Comparison of ENCODE assay signal across 10 cellular contexts in the genomic region with DNA sequence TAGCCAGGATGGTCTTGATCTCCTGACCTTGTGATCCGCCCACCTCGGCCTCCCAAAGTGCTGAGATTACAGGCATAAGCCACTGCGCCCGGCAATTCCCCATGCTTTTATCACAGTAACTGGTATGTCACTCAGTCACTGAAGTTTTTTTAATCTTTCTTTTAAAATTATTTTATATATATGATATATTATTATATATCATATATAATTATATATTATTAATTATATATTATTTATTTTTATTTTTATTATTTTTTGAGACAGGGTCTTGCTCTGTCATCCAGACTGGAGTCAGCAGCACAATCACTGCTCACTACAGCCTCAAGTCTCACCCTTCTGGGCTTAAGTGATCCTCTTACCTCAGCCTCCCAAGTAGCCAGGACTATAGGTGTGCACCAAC.
"Had no signal": no experiment of that assay in that cellular context is flagged by ENCODE, and none has a peak within 500 bp of the region (broad histone marks: within the 10 kb centered on the region; RNA-seq: fewer than 3 reads in every experiment).

No MANE protein-coding gene starts in this region.

- H3K9me3 ChIP-seq: HAP-1 had no signal

- H3K4me3 ChIP-seq: GM23248, HAP-1, K562 had no signal

- H3K36me3 ChIP-seq: HAP-1 had no signal

- DNase-seq: GM23248, GOT3, H7, HFFc6, IMR-90, KG1 had no signal

- FAIRE-seq: HepG2, K562 had no signal

- H3K27ac ChIP-seq: GM23248, HL-60 had no signal
